9 cellular contexts compared by ENCODE assay signal in the genomic region with DNA sequence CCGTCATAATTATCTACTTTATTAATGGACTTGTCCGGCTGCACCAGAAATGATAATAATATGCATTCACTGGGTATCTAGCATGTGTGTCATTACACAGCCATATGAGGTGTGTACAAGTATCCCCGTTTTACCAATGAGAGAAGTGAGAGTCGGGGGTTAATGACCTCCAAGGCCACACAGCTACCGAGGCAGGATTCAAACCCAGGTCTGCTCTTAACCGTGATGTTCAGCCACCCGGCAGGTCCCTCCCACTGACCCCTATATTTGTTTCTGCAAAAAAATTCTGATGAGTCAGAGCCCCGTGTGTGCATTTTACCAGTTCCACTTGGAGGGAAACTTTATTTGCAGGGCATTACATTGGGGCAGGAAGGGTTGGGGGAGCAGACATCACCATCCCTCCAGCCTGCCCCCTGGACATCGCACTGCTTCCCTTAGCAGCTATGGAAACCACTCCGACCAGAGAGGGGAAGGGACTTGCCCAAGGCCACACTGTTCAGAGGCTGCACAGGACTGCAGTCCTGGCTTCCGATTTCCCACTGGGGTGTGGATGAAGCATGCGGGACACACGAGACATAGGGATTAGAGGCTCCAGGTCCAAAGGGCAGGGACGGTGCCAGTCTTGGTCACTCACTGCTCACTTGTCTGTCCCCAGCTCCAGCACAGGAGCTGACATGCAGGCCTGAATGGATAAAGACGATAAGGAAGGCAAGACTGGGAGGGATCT. TPM values are rescaled to one million over a fixed set of nuclear protein-coding genes. Genes with fewer than 3 reads are reported as not detected.
DNase-seq lines count a peak whose midpoint lies in the region; ATAC-seq, FAIRE-seq and TF ChIP-seq lines count a peak whose summit lies in the region.
"Had no signal": no experiment of that assay in that cellular context is flagged by ENCODE, and none has a peak within 500 bp of the region (broad histone marks: within the 10 kb centered on the region; RNA-seq: fewer than 3 reads in every experiment).

No MANE protein-coding gene starts in this region.

- TF ChIP-seq CTCF in bronchial epithelial cell (IDR thresholded peaks at IDR 0.05; ENCODE audit: insufficient read depth, low read length, severe bottlenecking): no peak

- H3K36me3 ChIP-seq in bronchial epithelial cell (ENCODE audit: control insufficient read depth, insufficient read depth, low read length): no peaks in the 10 kb centered on the region
- H3K36me3 ChIP-seq in rectal smooth muscle tissue (ENCODE audit: control insufficient read depth, insufficient read depth, low read length): no peaks in the 10 kb centered on the region

- FAIRE-seq in bronchial epithelial cell (lab: Jason Lieb, UNC): no peak

- no peak overlapping the region for H3K9ac ChIP-seq in rectal smooth muscle tissue (ENCODE audit: low read length)

- H3K4me3 ChIP-seq in bronchial epithelial cell (ENCODE audit: low read depth, low read length) (no peak overlapping the region), rectal smooth muscle tissue (ENCODE audit: low read length) (peak overlapping the region; percentile 22)
- H3K4me3 ChIP-seq: psoas muscle had no signal

- H3K4me1 ChIP-seq in rectal smooth muscle tissue (ENCODE audit: control insufficient read depth, insufficient read depth, low read length): peaks cover 20% of the 10 kb centered on the region
- H3K4me1 ChIP-seq: psoas muscle had no signal

- DNase-seq in bronchial epithelial cell (ENCODE audit: low read depth) (peak; percentile 35), NCI-H1436 treated with DMSO at 0.1 percent for 48 hours (lab: John Stamatoyannopoulos, UW) (no peak), SKM-1 (lab: John Stamatoyannopoulos, UW; ENCODE audit: unreplicated experiment) (no peak), NCI-H82 (lab: John Stamatoyannopoulos, UW) (no peak), dedifferentiated amniotic fluid mesenchymal stem cell (ENCODE audit: extremely low spot score) (no peak)

- H3K27me3 ChIP-seq in bronchial epithelial cell (ENCODE audit: control insufficient read depth, insufficient read depth, low read length) (no peaks in the 10 kb centered on the region), rectal smooth muscle tissue (ENCODE audit: control insufficient read depth, insufficient read depth, low read length) (no peaks in the 10 kb centered on the region)

- peak overlapping the region; percentile 66 for H3K27ac ChIP-seq in rectal smooth muscle tissue (ENCODE audit: low read depth, low read length)
- H3K27ac ChIP-seq: psoas muscle had no signal

- peak; percentile 17 for ATAC-seq in GM18907 (IDR thresholded peaks at IDR 0.05; ENCODE audit: unreplicated experiment)
- ATAC-seq in HG03432 (IDR thresholded peaks at IDR 0.05; ENCODE audit: unreplicated experiment): peak; percentile 23

RNA-seq across cellular contexts. Expression of a gene that starts 10.1 kb away (rescaled TPM):
- total RNA-seq in bronchial epithelial cell: 16.6 and 18.2 TPM in 2 replicates

RNA-seq across cellular contexts. Expression of a gene that starts 46.4 kb away (rescaled TPM):
- 14.8 and 21.1 TPM in 2 replicates for total RNA-seq in bronchial epithelial cell
